In the genomic region with DNA sequence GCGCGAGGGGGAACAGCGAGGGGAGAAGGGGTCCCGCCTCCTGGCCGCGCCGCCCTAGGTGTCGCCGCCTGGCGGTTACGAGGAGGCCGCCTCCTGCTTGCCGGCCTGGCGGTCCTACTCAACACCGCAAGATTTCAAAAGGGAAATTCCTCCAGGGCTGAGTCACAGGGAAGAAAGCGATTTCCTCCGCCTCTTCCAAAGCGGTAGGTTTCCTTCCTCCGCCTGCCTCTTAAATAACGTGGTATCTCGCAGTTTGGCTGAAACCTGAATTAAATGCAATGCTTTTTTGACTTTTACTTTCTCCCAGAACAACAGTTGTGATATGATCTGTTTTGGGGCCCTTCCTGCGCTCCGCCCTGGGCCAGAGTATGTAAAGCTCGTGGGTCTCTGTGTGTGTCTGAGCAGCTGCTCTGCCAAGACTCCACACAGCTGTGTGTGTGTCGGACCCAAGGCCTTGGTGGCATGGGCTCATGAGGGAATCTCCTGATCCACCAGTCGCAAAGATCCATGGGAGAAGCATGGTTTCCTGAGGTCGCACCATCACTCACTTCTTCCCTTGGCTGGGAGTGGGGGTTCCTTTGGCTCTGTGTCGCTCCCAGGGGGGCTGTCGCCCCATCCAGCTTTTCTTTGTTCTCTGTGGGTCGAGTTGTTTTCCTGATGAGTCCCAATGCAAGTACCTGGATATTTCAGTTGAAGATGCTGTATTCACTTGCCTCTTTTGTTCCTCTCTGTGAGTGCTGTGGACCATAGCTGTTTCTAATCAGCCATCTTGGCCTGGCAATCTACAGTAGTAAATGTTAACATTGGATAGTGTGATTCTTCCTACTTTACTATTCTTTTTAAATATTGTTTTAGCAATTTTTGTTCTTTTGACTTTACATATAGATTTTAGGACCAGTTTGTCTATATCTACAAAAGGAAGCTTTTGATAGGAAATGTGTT, we compare ENCODE assay signal across 8 cellular contexts. TPM values are rescaled to one million over a fixed set of nuclear protein-coding genes. Genes with fewer than 3 reads are reported as not detected.
DNase-seq lines count a peak whose midpoint lies in the region; ATAC-seq and TF ChIP-seq lines count a peak whose summit lies in the region.

No MANE protein-coding gene starts in this region.

- POLR2A ChIA-PET in GM10248 (lab: Yijun Ruan, JAX) = no interaction called here

- CTCF ChIA-PET in GM10248 (lab: Yijun Ruan, JAX) = interaction anchor here (0.7 to 4.9 kb wide), 10 partner anchors 8 to 450 kb away, joined by 3 to 39 read pairs (median 4); no protein-coding TSS in a partner anchor

- DNase-seq in GM10248 (ENCODE audit: extremely low spot score) = peak; percentile 61
- peak; percentile 81 for DNase-seq in HT-29 (ENCODE audit: low spot score)
- peak in 3 of 4 experiments; percentile 2 to 16 (median 12) for DNase-seq in activated CD4-positive, CD25-positive, alpha-beta regulatory T cell (lab: John Stamatoyannopoulos, UW)
- peak; percentile 30 for DNase-seq in central memory CD4-positive, alpha-beta T cell
- peak; percentile 96 for DNase-seq in iris pigment epithelial cell (ENCODE audit: low read depth)
- DNase-seq in stimulated activated CD4-positive, alpha-beta T cell treated with anti-CD3 and anti-CD28 coated beads, Interleukin-12 subunit alpha, Interleukin-12 subunit beta, amount 100 ng/mL, for 4 hours = peak; percentile 59
- no peak for DNase-seq in NCI-H524 (lab: John Stamatoyannopoulos, UW)

- peak; percentile 70 for TF ChIP-seq CTCF in GM10248 (IDR thresholded peaks at IDR 0.05; ENCODE audit: control extremely low read depth, extremely low read depth, low read depth, missing control alignments)

- no peak for ATAC-seq in HG03025 (IDR thresholded peaks at IDR 0.05; ENCODE audit: low FRiP score, unreplicated experiment)

RNA-seq across cellular contexts. Expression of gene NOTCH4, which starts 31.6 kb away (rescaled TPM):
- 2.2 and 2.4 TPM in 2 replicates for total RNA-seq in HT-29 (2014; rRNA removed; shearing (Covaris generic))

Comparison
In these comparisons a context has a peak if more than half of its experiments do, and no peak if none do; other contexts are left out.
1. DNase-seq: peak in GM10248 (single experiment), HT-29 (single experiment), activated CD4-positive, CD25-positive, alpha-beta regulatory T cell (3 of 4), central memory CD4-positive, alpha-beta T cell (single experiment), iris pigment epithelial cell (single experiment) and stimulated activated CD4-positive, alpha-beta T cell treated with anti-CD3 and anti-CD28 coated beads, Interleukin-12 subunit alpha, Interleukin-12 subunit beta, amount 100 ng/mL, for 4 hours (single experiment); none in NCI-H524 (0 of 2).